ENCODE assay signal across 17 cellular contexts in the genomic region with DNA sequence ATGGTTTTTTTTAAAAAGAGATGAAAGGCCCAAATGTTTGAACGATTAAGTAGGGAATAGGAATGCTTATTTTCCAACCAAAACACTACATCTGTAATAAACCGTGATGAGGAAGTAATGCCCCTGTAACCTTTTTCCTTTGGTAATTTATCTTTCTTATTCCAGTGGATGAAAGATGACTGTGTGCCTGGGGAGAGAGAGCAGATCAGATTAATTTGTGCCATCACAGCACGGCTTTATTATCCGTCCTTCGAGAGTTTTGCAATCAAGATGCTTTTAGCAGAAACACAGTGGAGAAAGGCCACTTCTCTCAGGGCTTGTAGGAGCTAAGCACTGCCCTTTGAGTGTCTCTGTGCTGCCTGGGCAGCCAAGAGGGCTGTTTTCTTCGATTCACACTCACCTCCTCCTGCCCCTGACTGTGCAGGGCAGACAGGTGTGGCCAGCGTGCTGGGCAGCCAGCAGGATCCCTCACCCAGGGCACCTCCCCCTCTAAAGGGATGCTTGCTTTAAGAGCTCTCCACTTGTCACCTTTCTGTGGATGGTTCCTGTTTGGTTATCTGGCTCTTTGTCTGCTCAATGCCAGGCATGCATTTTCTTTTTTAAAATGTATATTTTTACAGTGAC.
DNase-seq lines count a peak whose midpoint lies in the region; ATAC-seq, FAIRE-seq and TF ChIP-seq lines count a peak whose summit lies in the region.
"Had no signal": no experiment of that assay in that cellular context is flagged by ENCODE, and none has a peak within 500 bp of the region (broad histone marks: within the 10 kb centered on the region; RNA-seq: fewer than 3 reads in every experiment).

No MANE protein-coding gene starts in this region.

- H3K4me1 Mint-ChIP-seq in activated T-helper 2 cell treated with anti-CD3 and anti-CD28 coated beads, Interferon-gamma antibody, Interleukin-2, Interleukin-4, amounts not matched to agents 10 μg/mL and 5 μg/mL and 100 μg/mL, durations not matched to agents 14 hours and 24 hours and 36 hours (ENCODE audit: low read depth), result peaks cover 41% of the 10 kb centered on the region

- H3K79me2 ChIP-seq in HepG2 (ENCODE audit: insufficient read depth, low read length), result peaks cover 10% of the 10 kb centered on the region

- CTCF ChIA-PET in HepG2 (lab: Yijun Ruan, JAX; ENCODE audit: low intra/inter-chr PET ratio, low total read pairs), result no interaction called here

- no peaks in the 10 kb centered on the region for H3K9me3 ChIP-seq in HepG2 (ENCODE audit: low read length)
- H3K9me3 ChIP-seq: prostate gland had no signal

- no peaks in the 10 kb centered on the region for H4K20me1 ChIP-seq in HepG2 (ENCODE audit: insufficient read depth, low read length)

- ATAC-seq in HepG2, result no peak
- ATAC-seq: activated CD4-positive, CD25-positive, alpha-beta regulatory T cell treated with anti-CD3 and anti-CD28 coated beads, Interleukin-2, amount 50 U/mL, for 24 hours had no signal

- no peak overlapping the region for H3K4me3 ChIP-seq in NB4 (ENCODE audit: low read depth, low read length)
- H3K4me3 ChIP-seq in HepG2 (replicated peaks in 1 of 3; ENCODE audit: insufficient read depth in 1 of 3, low read depth in 2 of 3, low read length in 3 of 3), result no peak overlapping the region
- H3K4me3 ChIP-seq: prostate gland had no signal

- peaks cover 68% of the 10 kb centered on the region for H3K4me1 ChIP-seq in HepG2 (ENCODE audit: insufficient read depth, low read length)
- H3K4me1 ChIP-seq: prostate gland had no signal

- no peaks in the 10 kb centered on the region for H3K27me3 Mint-ChIP-seq in activated T-helper 2 cell treated with anti-CD3 and anti-CD28 coated beads, Interferon-gamma antibody, Interleukin-2, Interleukin-4, amounts not matched to agents 10 μg/mL and 5 μg/mL and 100 μg/mL, durations not matched to agents 14 hours and 24 hours and 36 hours (ENCODE audit: low read depth)
- H3K27me3 Mint-ChIP-seq: CD4-positive, alpha-beta memory T cell; central memory CD8-positive, alpha-beta T cell had no signal

- TF ChIP-seq POLR2A in NB4 (IDR thresholded peaks at IDR 0.05; ENCODE audit: extremely low read depth, insufficient read length) (no peak), HepG2 (IDR thresholded peaks at IDR 0.05; ENCODE audit: insufficient read depth in 1 of 2, low read depth in 2 of 2, low read length in 2 of 2) (no peak)

- FAIRE-seq in HepG2 (lab: Jason Lieb, UNC), result no peak

- no peak overlapping the region for H3K4me3 Mint-ChIP-seq in activated T-helper 2 cell treated with anti-CD3 and anti-CD28 coated beads, Interferon-gamma antibody, Interleukin-2, Interleukin-4, amounts not matched to agents 10 μg/mL and 5 μg/mL and 100 μg/mL, durations not matched to agents 14 hours and 24 hours and 36 hours (ENCODE audit: low read depth)
- H3K4me3 Mint-ChIP-seq: central memory CD8-positive, alpha-beta T cell; mesothelial cell of epicardium had no signal

- 91% methylated on average over 7 of the region's 7 CpGs for WGBS in HepG2 (ENCODE audit: low lambda C conversion rate)

- TF ChIP-seq CTCF in NB4 (IDR thresholded peaks at IDR 0.05; ENCODE audit: low read depth, low read length) (no peak), HepG2 (CRISPR knock-in tag; IDR thresholded peaks at IDR 0.05) (no peak)

- peaks cover 1 to 4% of the 10 kb centered on the region in 2 experiments; a peak in 1 of 5 replicates for H3K36me3 ChIP-seq in HepG2 (replicated peaks in 1 of 2; ENCODE audit: control insufficient read depth in 1 of 2, insufficient read depth in 2 of 2, low read length in 2 of 2)
- H3K36me3 ChIP-seq: prostate gland had no signal

- peaks cover 45% of the 10 kb centered on the region for H3K36me3 Mint-ChIP-seq in activated T-helper 2 cell treated with anti-CD3 and anti-CD28 coated beads, Interferon-gamma antibody, Interleukin-2, Interleukin-4, amounts not matched to agents 10 μg/mL and 5 μg/mL and 100 μg/mL, durations not matched to agents 14 hours and 24 hours and 36 hours (ENCODE audit: low read depth)
- H3K36me3 Mint-ChIP-seq: mesothelial cell of epicardium had no signal

- no TSS peak for BruUV-seq in HepG2 (replicated peaks; lab: Mats Ljungman, UMichigan)

- no peak overlapping the region for H3K27ac ChIP-seq in HepG2 (ENCODE audit: extremely low read length, insufficient read depth, low read length)
- H3K27ac ChIP-seq: prostate gland had no signal

- no peak for TF ChIP-seq RAD21 in HepG2 (CRISPR knock-in tag; IDR thresholded peaks at IDR 0.05)

- intact Hi-C loops in activated T-helper 2 cell treated with anti-CD3 and anti-CD28 coated beads, Interferon-gamma antibody, Interleukin-2, Interleukin-4, amounts not matched to agents 10 μg/mL and 5 μg/mL and 100 μg/mL, durations not matched to agents 14 hours and 24 hours and 36 hours (cut with micrococcal nuclease), result loop anchor here (2.0 to 10.0 kb wide), 2 partner anchors 18 to 52 kb away; no protein-coding TSS in a partner anchor
- intact Hi-C loops in HepG2 (cut with micrococcal nuclease; ENCODE audit: unreplicated experiment), result no loop called here

- DNase-seq in DMS53 treated with DMSO at 0.1 percent for 48 hours (lab: John Stamatoyannopoulos, UW; ENCODE audit: unreplicated experiment) (peak; percentile 84), NB4 (ENCODE audit: low read depth) (peak; percentile 40), HepG2 (ENCODE audit: low spot score) (no peak), SHP77 (lab: John Stamatoyannopoulos, UW) (no peak), D341Med (ENCODE audit: low spot score) (no peak), C1 segment of cervical spinal cord (lab: John Stamatoyannopoulos, UW) (no peak)
- DNase-seq in activated T-helper 2 cell treated with anti-CD3 and anti-CD28 coated beads, Interferon-gamma antibody, Interleukin-2, Interleukin-4, amounts not matched to agents 10 μg/mL and 5 μg/mL and 100 μg/mL, durations not matched to agents 14 hours and 24 hours and 36 hours (ENCODE audit: low spot score), result no peak
- no peak for DNase-seq in activated CD8-positive, alpha-beta memory T cell treated with anti-CD3 and anti-CD28 coated beads for 24 hours
- DNase-seq: activated effector memory CD4-positive, alpha-beta T cell treated with anti-CD3 and anti-CD28 coated beads, Interleukin-2, amount 50 U/mL, for 16 hours; CD4-positive, alpha-beta memory T cell; erythroblast; stimulated activated CD4-positive, alpha-beta T cell treated with anti-CD3 and anti-CD28 coated beads, Interleukin-4, amount 100 ng/mL, for 24 hours; stimulated activated naive CD4-positive, alpha-beta T cell had no signal

- H2AFZ ChIP-seq in HepG2 (ENCODE audit: low read length), result no peak overlapping the region

- TF ChIP-seq EP300 in HepG2 (IDR thresholded peaks at IDR 0.05; ENCODE audit: low read depth in 2 of 2, low read length in 2 of 2), result no peak
- TF ChIP-seq EP300 in HepG2 (CRISPR knock-in tag; IDR thresholded peaks at IDR 0.05; ENCODE audit: borderline replicate concordance), result no peak

- POLR2A ChIA-PET in HepG2 (lab: Yijun Ruan, JAX), result no interaction called here

- H3K9me3 Mint-ChIP-seq in activated T-helper 2 cell treated with anti-CD3 and anti-CD28 coated beads, Interferon-gamma antibody, Interleukin-2, Interleukin-4, amounts not matched to agents 10 μg/mL and 5 μg/mL and 100 μg/mL, durations not matched to agents 14 hours and 24 hours and 36 hours, result no peaks in the 10 kb centered on the region
- H3K9me3 Mint-ChIP-seq: CD4-positive, alpha-beta memory T cell; central memory CD8-positive, alpha-beta T cell; mesothelial cell of epicardium had no signal

- no peaks in the 10 kb centered on the region for H3K27me3 ChIP-seq in HepG2 (ENCODE audit: control insufficient read depth in 1 of 2, insufficient read depth in 2 of 2, low read length in 2 of 2)

- H3K9ac ChIP-seq in HepG2 (ENCODE audit: insufficient read depth, low read depth, low read length), result no peak overlapping the region

- peak overlapping the region; percentile 50 for H3K27ac Mint-ChIP-seq in activated T-helper 2 cell treated with anti-CD3 and anti-CD28 coated beads, Interferon-gamma antibody, Interleukin-2, Interleukin-4, amounts not matched to agents 10 μg/mL and 5 μg/mL and 100 μg/mL, durations not matched to agents 14 hours and 24 hours and 36 hours
- H3K27ac Mint-ChIP-seq: mesothelial cell of epicardium had no signal

- no peak overlapping the region for H3K4me2 ChIP-seq in HepG2 (ENCODE audit: low read depth, low read length)

- in situ Hi-C loops in HepG2 (cut with HindIII; ENCODE audit: extremely low pct_ligation_motif_present, low pct_unique_long_range_greater_than_20kb), result no loop called here

TF ChIP-seq in HepG2, 621 proteins besides CTCF, POLR2A, EP300 and RAD21:
- TF ChIP-seq YEATS4 (CRISPR knock-in tag; IDR thresholded peaks at IDR 0.05; ENCODE audit: borderline replicate concordance), result no peak
- TF ChIP-seq, protein P1, sequence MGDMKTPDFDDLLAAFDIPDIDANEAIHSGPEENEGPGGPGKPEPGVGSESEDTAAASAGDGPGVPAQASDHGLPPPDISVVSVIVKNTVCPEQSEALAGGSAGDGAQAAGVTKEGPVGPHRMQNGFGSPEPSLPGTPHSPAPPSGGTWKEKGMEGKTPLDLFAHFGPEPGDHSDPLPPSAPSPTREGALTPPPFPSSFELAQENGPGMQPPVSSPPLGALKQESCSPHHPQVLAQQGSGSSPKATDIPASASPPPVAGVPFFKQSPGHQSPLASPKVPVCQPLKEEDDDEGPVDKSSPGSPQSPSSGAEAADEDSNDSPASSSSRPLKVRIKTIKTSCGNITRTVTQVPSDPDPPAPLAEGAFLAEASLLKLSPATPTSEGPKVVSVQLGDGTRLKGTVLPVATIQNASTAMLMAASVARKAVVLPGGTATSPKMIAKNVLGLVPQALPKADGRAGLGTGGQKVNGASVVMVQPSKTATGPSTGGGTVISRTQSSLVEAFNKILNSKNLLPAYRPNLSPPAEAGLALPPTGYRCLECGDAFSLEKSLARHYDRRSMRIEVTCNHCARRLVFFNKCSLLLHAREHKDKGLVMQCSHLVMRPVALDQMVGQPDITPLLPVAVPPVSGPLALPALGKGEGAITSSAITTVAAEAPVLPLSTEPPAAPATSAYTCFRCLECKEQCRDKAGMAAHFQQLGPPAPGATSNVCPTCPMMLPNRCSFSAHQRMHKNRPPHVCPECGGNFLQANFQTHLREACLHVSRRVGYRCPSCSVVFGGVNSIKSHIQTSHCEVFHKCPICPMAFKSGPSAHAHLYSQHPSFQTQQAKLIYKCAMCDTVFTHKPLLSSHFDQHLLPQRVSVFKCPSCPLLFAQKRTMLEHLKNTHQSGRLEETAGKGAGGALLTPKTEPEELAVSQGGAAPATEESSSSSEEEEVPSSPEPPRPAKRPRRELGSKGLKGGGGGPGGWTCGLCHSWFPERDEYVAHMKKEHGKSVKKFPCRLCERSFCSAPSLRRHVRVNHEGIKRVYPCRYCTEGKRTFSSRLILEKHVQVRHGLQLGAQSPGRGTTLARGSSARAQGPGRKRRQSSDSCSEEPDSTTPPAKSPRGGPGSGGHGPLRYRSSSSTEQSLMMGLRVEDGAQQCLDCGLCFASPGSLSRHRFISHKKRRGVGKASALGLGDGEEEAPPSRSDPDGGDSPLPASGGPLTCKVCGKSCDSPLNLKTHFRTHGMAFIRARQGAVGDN (CRISPR knock-in tag; IDR thresholded peaks at IDR 0.05), result 0 out of 2 replicates have a peak, but pooled peaks have one; percentile 11

Comparison
In these comparisons a context has a peak if more than half of its experiments do, and no peak if none do; other contexts are left out.
1. DNase-seq: peak in DMS53 treated with DMSO at 0.1 percent for 48 hours (single experiment) and NB4 (single experiment); none in activated T-helper 2 cell treated with anti-CD3 and anti-CD28 coated beads, Interferon-gamma antibody, Interleukin-2, Interleukin-4, amounts not matched to agents 10 μg/mL and 5 μg/mL and 100 μg/mL, durations not matched to agents 14 hours and 24 hours and 36 hours (single experiment), HepG2 (single experiment), SHP77 (0 of 2), D341Med (single experiment), C1 segment of cervical spinal cord (0 of 14) and activated CD8-positive, alpha-beta memory T cell treated with anti-CD3 and anti-CD28 coated beads for 24 hours (single experiment).